ENCODE assay signal across 18 cellular contexts in the genomic region with DNA sequence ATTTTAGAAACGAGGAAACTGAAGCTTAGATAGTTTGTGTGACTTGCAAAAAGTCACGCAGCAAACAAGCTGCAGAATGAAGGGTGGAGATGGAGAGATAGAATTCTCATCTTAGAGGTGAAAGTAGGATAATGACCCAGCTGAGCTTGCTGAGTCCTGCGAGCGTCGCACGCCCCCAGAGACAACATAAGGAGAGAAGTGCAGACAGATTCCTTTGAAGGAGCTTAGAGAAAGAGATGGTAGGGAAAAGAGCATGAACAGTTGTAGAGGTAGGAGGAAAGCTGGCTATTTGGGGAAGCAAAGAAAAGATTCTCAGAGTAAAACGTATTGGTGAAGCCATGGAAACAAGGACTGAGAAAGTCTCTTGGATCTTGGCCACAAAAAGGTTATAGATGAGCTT. TPM values are rescaled to one million over a fixed set of nuclear protein-coding genes. Genes with fewer than 3 reads are reported as not detected.
DNase-seq lines count a peak whose midpoint lies in the region; ATAC-seq and TF ChIP-seq lines count a peak whose summit lies in the region.
"Had no signal": no experiment of that assay in that cellular context is flagged by ENCODE, and none has a peak within 500 bp of the region (broad histone marks: within the 10 kb centered on the region; RNA-seq: fewer than 3 reads in every experiment).

No MANE protein-coding gene starts in this region.

- H3K27me3 Mint-ChIP-seq in endodermal cell (ENCODE audit: insufficient read depth), result peaks cover 41% of the 10 kb centered on the region

- TF ChIP-seq POLR2A in GM18505 (IDR thresholded peaks at IDR 0.05; ENCODE audit: borderline replicate concordance, extremely low read depth, insufficient read depth, insufficient read length), result no peak

- H3K4me1 Mint-ChIP-seq in endodermal cell, result no peaks in the 10 kb centered on the region

- 70 to 77% methylated on average over 7 of the region's 7 CpGs for WGBS in endodermal cell (ENCODE audit: insufficient coverage in 1 of 2, insufficient read length in 1 of 2), 2 experiments

- no peaks in the 10 kb centered on the region for H3K9me3 Mint-ChIP-seq in endodermal cell

- no peak for TF ChIP-seq CTCF in VCaP (conservative IDR thresholded peaks at IDR 0.05)
- TF ChIP-seq CTCF in endodermal cell (conservative IDR thresholded peaks at IDR 0.05), result no peak

- H3K36me3 ChIP-seq in BLaER1 (no peaks in the 10 kb centered on the region), endodermal cell (ENCODE audit: control insufficient read depth, insufficient read depth, low read length) (no peaks in the 10 kb centered on the region)
- H3K36me3 ChIP-seq: SJCRH30 had no signal

- H3K27me3 ChIP-seq in BLaER1 (no peaks in the 10 kb centered on the region), endodermal cell (ENCODE audit: control insufficient read depth, insufficient read depth, low read length, poor library complexity, severe bottlenecking) (peaks cover 52% of the 10 kb centered on the region)

- DNase-seq in sciatic nerve (ENCODE audit: low spot score), result peak; percentile 13
- no peak for DNase-seq in endodermal cell
- no peak for DNase-seq in stimulated activated CD4-positive, alpha-beta T cell treated with anti-CD3 and anti-CD28 coated beads, Interleukin-15, amount 100 ng/mL, for 24 hours
- DNase-seq: CD4-positive, CD25-positive, alpha-beta regulatory T cell; H7; NCI-H1092; NCI-H146; NCI-H2029; NCI-H345; NCI-H524 treated with DMSO at 0.1 percent for 48 hours; NCI-H82; SJCRH30 had no signal

- H3K9ac ChIP-seq in BLaER1, result no peak overlapping the region
- H3K9ac ChIP-seq in endodermal cell (ENCODE audit: extremely low read depth, low read length, poor library complexity, severe bottlenecking), result no peak overlapping the region

- H3K9me3 ChIP-seq in BLaER1 (no peaks in the 10 kb centered on the region), endodermal cell (ENCODE audit: control insufficient read depth, low read length) (no peaks in the 10 kb centered on the region)
- H3K9me3 ChIP-seq: SJCRH30 had no signal

- H4K20me1 ChIP-seq in BLaER1, result no peaks in the 10 kb centered on the region

- no peak overlapping the region for H3K27ac Mint-ChIP-seq in endodermal cell
- H3K27ac Mint-ChIP-seq: CD4-positive, CD25-positive, alpha-beta regulatory T cell had no signal

- H3K27ac ChIP-seq in BLaER1, result no peak overlapping the region
- peak overlapping the region; percentile 94 for H3K27ac ChIP-seq in VCaP
- H3K27ac ChIP-seq in cingulate gyrus (ENCODE audit: low read depth, low read length), result peak overlapping the region; percentile 5
- H3K27ac ChIP-seq in endodermal cell (ENCODE audit: low read depth, low read length), result no peak overlapping the region
- H3K27ac ChIP-seq: SJCRH30 had no signal

- H3K4me1 ChIP-seq in BLaER1, result peaks cover 60% of the 10 kb centered on the region
- H3K4me1 ChIP-seq in endodermal cell (ENCODE audit: control insufficient read depth, insufficient read depth, low read length), result no peaks in the 10 kb centered on the region

- H3K36me3 Mint-ChIP-seq in endodermal cell (ENCODE audit: low read depth), result no peaks in the 10 kb centered on the region
- H3K36me3 Mint-ChIP-seq: CD4-positive, CD25-positive, alpha-beta regulatory T cell had no signal

- H3K4me2 ChIP-seq in BLaER1, result peak overlapping the region; percentile 89

- ATAC-seq in sciatic nerve (no peak), GM18505 (IDR thresholded peaks at IDR 0.05; ENCODE audit: unreplicated experiment) (no peak)
- ATAC-seq: Panc1 had no signal

- H3K4me3 ChIP-seq in BLaER1, result no peak overlapping the region
- H3K4me3 ChIP-seq in endodermal cell (ENCODE audit: low read length), result no peak overlapping the region
- H3K4me3 ChIP-seq: SJCRH30 had no signal

- intact Hi-C loops in sciatic nerve (cut with DNase I), result no loop called here

- no peak overlapping the region for H3K4me3 Mint-ChIP-seq in endodermal cell

RNA-seq across cellular contexts. Expression of a gene that starts 44.7 kb away (rescaled TPM):
- total RNA-seq in sciatic nerve, result 11.4 TPM
- total RNA-seq in endodermal cell, result 10 to 100 TPM; 18.9 to 34.1 TPM
- 2.2 TPM for polyA plus RNA-seq in endodermal cell (2013, experiment 1 of 2)
- 1.9 TPM for polyA plus RNA-seq in endodermal cell (2013, experiment 2 of 2)
- total RNA-seq: A172, SJCRH30 had no signal

Comparison
In these comparisons a context has a peak if more than half of its experiments do, and no peak if none do; other contexts are left out.
1. H3K27ac ChIP-seq: peak in VCaP (single experiment) and cingulate gyrus (single experiment); none in BLaER1 (single experiment) and endodermal cell (single experiment).